8 cellular contexts compared by ENCODE assay signal in the genomic region with DNA sequence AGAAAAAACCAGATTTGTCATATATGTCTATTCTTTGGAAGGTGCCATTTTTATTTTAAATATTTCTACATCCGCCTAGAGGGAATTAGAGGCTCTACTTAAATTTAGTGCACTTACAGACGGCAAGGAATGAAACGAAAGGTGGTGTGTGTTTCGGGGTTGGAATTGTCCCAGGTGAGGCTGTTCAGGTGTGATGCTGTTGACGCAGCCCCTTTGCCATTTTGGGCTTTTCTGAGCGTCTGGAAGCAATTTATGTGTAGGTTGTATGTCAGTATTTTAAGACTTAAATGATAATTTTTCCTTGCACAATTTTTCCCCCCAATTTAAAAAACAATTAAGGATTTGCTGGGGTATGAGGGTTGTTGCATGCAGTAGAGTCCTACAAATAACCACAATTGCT. TPM values are rescaled to one million over a fixed set of nuclear protein-coding genes. Genes with fewer than 3 reads are reported as not detected.
DNase-seq lines count a peak whose midpoint lies in the region; ATAC-seq, FAIRE-seq and TF ChIP-seq lines count a peak whose summit lies in the region.

No MANE protein-coding gene starts in this region.

- H3K36me3 ChIP-seq in keratinocyte (ENCODE audit: control insufficient read depth in 2 of 2, extremely low read depth in 1 of 2, insufficient read depth in 2 of 2, low read length in 2 of 2): peaks cover 4 to 13% of the 10 kb centered on the region in 2 experiments
- peaks cover 0 to 8% (median 0%) of the 10 kb centered on the region in 4 donors for H3K36me3 ChIP-seq in stomach

- DNase-seq in T-helper 1 cell (no peak), keratinocyte (ENCODE audit: low read depth, low spot score) (no peak), stomach (no peak), HK-2 (ENCODE audit: unreplicated experiment) (no peak), NCI-H1694 treated with DMSO at 0.1 percent for 48 hours (lab: John Stamatoyannopoulos, UW) (no peak)
- DNase-seq in activated T-helper 1 cell treated with anti-CD3 and anti-CD28 coated beads, Interleukin-12 subunit alpha, Interleukin-12 subunit beta, Interleukin-2, Interleukin-4 antibody, amounts not matched to agents 30 ng/mL and 10 ng/mL and 1 ng/mL, durations not matched to agents 14 hours and 24 hours and 36 hours (ENCODE audit: low spot score): no peak

- 28 to 46% (median 39%) methylated on average over 6 of the region's 6 CpGs for WGBS in stomach, 5 donors

- H3K4me2 ChIP-seq in keratinocyte (ENCODE audit: control insufficient read depth, extremely low read depth, insufficient read depth, low read depth, low read length): peak overlapping the region; percentile 86

- H4K20me1 ChIP-seq in keratinocyte (ENCODE audit: control insufficient read depth, extremely low read depth, insufficient read depth, low read length): peaks cover 31% of the 10 kb centered on the region

- H3K9me3 ChIP-seq in keratinocyte (ENCODE audit: control insufficient read depth, low read depth, low read length) (no peaks in the 10 kb centered on the region), stomach (no peaks in the 10 kb centered on the region)

- FAIRE-seq in keratinocyte (lab: Jason Lieb, UNC): no peak

- H3K4me3 ChIP-seq in keratinocyte (ENCODE audit: control insufficient read depth in 2 of 3, extremely low read depth in 1 of 3, insufficient read depth in 2 of 3, low read depth in 1 of 3, low read length in 3 of 3) (peak overlapping the region; percentile 54 to 71 (median 66)), stomach (peak overlapping the region; percentile 56 to 94 (median 66))

- no peak for ATAC-seq in GM18870 (IDR thresholded peaks at IDR 0.05; ENCODE audit: unreplicated experiment)

- intact Hi-C loops in activated T-helper 1 cell treated with anti-CD3 and anti-CD28 coated beads, Interleukin-12 subunit alpha, Interleukin-12 subunit beta, Interleukin-2, Interleukin-4 antibody, amounts not matched to agents 30 ng/mL and 10 ng/mL and 1 ng/mL, durations not matched to agents 14 hours and 24 hours and 36 hours (cut with micrococcal nuclease): loop anchor here (10.0 kb wide), 2 partner anchors 220 to 1190 kb away; no protein-coding TSS in a partner anchor
- intact Hi-C loops in stomach (cut with DNase I; ENCODE audit: low total_unique reads): loop anchor here (5.0 kb wide), 1 partner anchor 83 kb away; a partner anchor contains a TSS

- no peaks in the 10 kb centered on the region for H3K27me3 ChIP-seq in keratinocyte (ENCODE audit: control insufficient read depth, extremely low read depth, insufficient read depth, low read length)
- H3K27me3 ChIP-seq in stomach: no peaks in the 10 kb centered on the region

- H3K79me2 ChIP-seq in keratinocyte (ENCODE audit: control insufficient read depth, insufficient read depth, low read length): peaks cover 62% of the 10 kb centered on the region

- peaks cover 3% of the 10 kb centered on the region for H3K9me1 ChIP-seq in keratinocyte (ENCODE audit: control insufficient read depth, extremely low read depth, insufficient read depth, low read length)

- peaks cover 54% of the 10 kb centered on the region for H3K4me1 Mint-ChIP-seq in T-helper 1 cell treated with Interleukin-12 subunit alpha and Interleukin-12 subunit beta and Interleukin-4 antibody, amounts not matched to agents 30 μg/mL and 1 μg/mL, for 36 hours (ENCODE audit: low read depth)
- peaks cover 67% of the 10 kb centered on the region for H3K4me1 Mint-ChIP-seq in activated T-helper 1 cell treated with anti-CD3 and anti-CD28 coated beads, Interleukin-12 subunit alpha, Interleukin-12 subunit beta, Interleukin-2, Interleukin-4 antibody, amounts not matched to agents 30 ng/mL and 10 ng/mL and 1 ng/mL, durations not matched to agents 14 hours and 24 hours and 36 hours (ENCODE audit: low read depth)

- H3K27ac ChIP-seq in keratinocyte (ENCODE audit: control insufficient read depth, insufficient read depth, low read length) (no peak overlapping the region), stomach (peak overlapping the region in 1 of 5 donors; percentile 96)

- TF ChIP-seq EP300 in stomach (IDR thresholded peaks at IDR 0.05): no peak

- peaks cover 6% of the 10 kb centered on the region for H3K27me3 Mint-ChIP-seq in T-helper 1 cell treated with Interleukin-12 subunit alpha and Interleukin-12 subunit beta and Interleukin-4 antibody, amounts not matched to agents 30 μg/mL and 1 μg/mL, for 36 hours (ENCODE audit: low read depth)
- H3K27me3 Mint-ChIP-seq in activated T-helper 1 cell treated with anti-CD3 and anti-CD28 coated beads, Interleukin-12 subunit alpha, Interleukin-12 subunit beta, Interleukin-2, Interleukin-4 antibody, amounts not matched to agents 30 ng/mL and 10 ng/mL and 1 ng/mL, durations not matched to agents 14 hours and 24 hours and 36 hours (ENCODE audit: insufficient read depth): no peaks in the 10 kb centered on the region

- no peak overlapping the region for H2AFZ ChIP-seq in keratinocyte (ENCODE audit: control insufficient read depth, low read length)

- TF ChIP-seq POLR2A in stomach (IDR thresholded peaks at IDR 0.05): no peak

- no peaks in the 10 kb centered on the region for H3K9me3 Mint-ChIP-seq in T-helper 1 cell treated with Interleukin-12 subunit alpha and Interleukin-12 subunit beta and Interleukin-4 antibody, amounts not matched to agents 30 μg/mL and 1 μg/mL, for 36 hours
- H3K9me3 Mint-ChIP-seq in activated T-helper 1 cell treated with anti-CD3 and anti-CD28 coated beads, Interleukin-12 subunit alpha, Interleukin-12 subunit beta, Interleukin-2, Interleukin-4 antibody, amounts not matched to agents 30 ng/mL and 10 ng/mL and 1 ng/mL, durations not matched to agents 14 hours and 24 hours and 36 hours: no peaks in the 10 kb centered on the region

- peak overlapping the region; percentile 65 for H3K9ac ChIP-seq in keratinocyte (ENCODE audit: control insufficient read depth, extremely low read depth, insufficient read depth, low read length)

- TF ChIP-seq CTCF in keratinocyte (optimal IDR thresholded peaks at IDR 0.05 in 1 of 3, IDR thresholded peaks at IDR 0.05 in 1 of 3, conservative IDR thresholded peaks at IDR 0.05 in 1 of 3; ENCODE audit: extremely low read depth in 1 of 3, insufficient read depth in 2 of 3, low read length in 3 of 3) (no peak), stomach (IDR thresholded peaks at IDR 0.05) (no peak)

- H3K4me1 ChIP-seq in keratinocyte (ENCODE audit: control insufficient read depth, extremely low read depth, insufficient read depth, low read length) (peaks cover 17% of the 10 kb centered on the region), stomach (peaks cover 51 to 65% (median 62%) of the 10 kb centered on the region in 4 donors)

- H3K4me3 Mint-ChIP-seq in T-helper 1 cell treated with Interleukin-12 subunit alpha and Interleukin-12 subunit beta and Interleukin-4 antibody, amounts not matched to agents 30 μg/mL and 1 μg/mL, for 36 hours: peak overlapping the region; percentile 85
- H3K4me3 Mint-ChIP-seq in activated T-helper 1 cell treated with anti-CD3 and anti-CD28 coated beads, Interleukin-12 subunit alpha, Interleukin-12 subunit beta, Interleukin-2, Interleukin-4 antibody, amounts not matched to agents 30 ng/mL and 10 ng/mL and 1 ng/mL, durations not matched to agents 14 hours and 24 hours and 36 hours: peak overlapping the region; percentile 91

- dilution Hi-C loops in keratinocyte (cut with MboI; ENCODE audit: extremely low pct_ligation_motif_present, low sequenced_read_pairs): no loop called here

- H3K36me3 Mint-ChIP-seq in T-helper 1 cell treated with Interleukin-12 subunit alpha and Interleukin-12 subunit beta and Interleukin-4 antibody, amounts not matched to agents 30 μg/mL and 1 μg/mL, for 36 hours (ENCODE audit: low read depth): peaks cover 14% of the 10 kb centered on the region
- peaks cover 18% of the 10 kb centered on the region for H3K36me3 Mint-ChIP-seq in activated T-helper 1 cell treated with anti-CD3 and anti-CD28 coated beads, Interleukin-12 subunit alpha, Interleukin-12 subunit beta, Interleukin-2, Interleukin-4 antibody, amounts not matched to agents 30 ng/mL and 10 ng/mL and 1 ng/mL, durations not matched to agents 14 hours and 24 hours and 36 hours (ENCODE audit: low read depth)

- H3K27ac Mint-ChIP-seq in T-helper 1 cell treated with Interleukin-12 subunit alpha and Interleukin-12 subunit beta and Interleukin-4 antibody, amounts not matched to agents 30 μg/mL and 1 μg/mL, for 36 hours: peak overlapping the region; percentile 61
- peak overlapping the region; percentile 55 for H3K27ac Mint-ChIP-seq in activated T-helper 1 cell treated with anti-CD3 and anti-CD28 coated beads, Interleukin-12 subunit alpha, Interleukin-12 subunit beta, Interleukin-2, Interleukin-4 antibody, amounts not matched to agents 30 ng/mL and 10 ng/mL and 1 ng/mL, durations not matched to agents 14 hours and 24 hours and 36 hours

RNA-seq across cellular contexts. Expression of a gene that starts 2.0 kb away (rescaled TPM):
- 40.6 and 42.3 TPM in 2 replicates for total RNA-seq in activated T-helper 1 cell treated with anti-CD3 and anti-CD28 coated beads, Interleukin-12 subunit alpha, Interleukin-12 subunit beta, Interleukin-2, Interleukin-4 antibody, amounts not matched to agents 30 ng/mL and 10 ng/mL and 1 ng/mL, durations not matched to agents 14 hours and 24 hours and 36 hours
- polyA plus RNA-seq in keratinocyte (4.0 to 5.9 TPM (median 4.2 TPM) in 3 replicates), stomach (1 to 10 TPM; 3.5 to 8.4 (median 4.2) TPM)
- 8.0 TPM for polyA plus RNA-seq in keratinocyte (2011; ENCODE audit: low read depth)
- polyA plus RNA-seq in keratinocyte (2011; cell fraction: cytosol; rRNA removed): 3.8 and 3.9 TPM in 2 replicates
- polyA plus RNA-seq in keratinocyte (2011; cell fraction: nucleus; rRNA removed): 29.5 and 32.6 TPM in 2 replicates
- polyA plus RNA-seq in keratinocyte (2012; ENCODE audit: low replicate concordance): 10.0 and 10.2 TPM in 2 replicates
- 6.8 to 15.8 TPM (median 15.5 TPM) in 3 replicates for polyA minus RNA-seq in keratinocyte
- polyA minus RNA-seq in keratinocyte (2011; cell fraction: cytosol; rRNA and poly(A)+ RNA removed): 3.8 TPM
- polyA minus RNA-seq in keratinocyte (2011; cell fraction: nucleus; rRNA and poly(A)+ RNA removed): 13.0 and 21.1 TPM in 2 replicates
- 10 to 100 TPM; 12.8 to 37.4 (median 27.2) TPM for total RNA-seq in stomach
